18 cellular contexts compared by ENCODE assay signal in the genomic region with DNA sequence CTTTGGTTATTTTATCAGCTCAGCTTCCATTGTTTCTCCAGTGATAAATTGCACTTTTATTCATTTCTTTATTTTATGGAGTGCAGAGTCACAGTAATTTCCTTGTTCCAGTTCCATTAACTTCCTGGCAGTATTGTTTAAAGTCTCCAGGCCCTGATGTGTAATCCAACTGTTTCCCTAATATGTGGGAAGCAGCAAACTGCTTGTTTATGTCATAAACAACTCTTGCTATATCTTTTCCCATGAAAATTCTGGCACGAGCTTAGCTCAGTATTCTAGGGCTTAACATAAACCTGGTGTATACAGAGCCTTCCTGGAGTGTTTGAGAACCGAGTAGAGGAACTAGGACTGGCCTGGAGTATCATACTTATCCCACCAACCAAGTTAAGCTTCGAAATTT.
"Had no signal": no experiment of that assay in that cellular context is flagged by ENCODE, and none has a peak within 500 bp of the region (broad histone marks: within the 10 kb centered on the region; RNA-seq: fewer than 3 reads in every experiment).

No MANE protein-coding gene starts in this region.

- H3K27me3 Mint-ChIP-seq: activated CD4-positive, alpha-beta memory T cell treated with anti-CD3 and anti-CD28 coated beads, Interleukin-2, amount 10 ng/mL, durations not matched to agents 7 days and 5 days; dendritic cell treated with granulocyte-macrophage colony-stimulating factor and Interleukin-4, amounts not matched to agents 40 ng/mL and 50 ng/mL, for 4 days; memory B cell; progenitor cell of endocrine pancreas had no signal

- H3K4me3 ChIP-seq: hepatocyte, mucosa of descending colon, neural progenitor cell, SK-N-MC, smooth muscle cell had no signal

- H3K36me3 ChIP-seq: neural progenitor cell had no signal

- H3K27me3 ChIP-seq: hepatocyte, neural progenitor cell had no signal

- H3K4me1 Mint-ChIP-seq: activated CD4-positive, alpha-beta memory T cell treated with anti-CD3 and anti-CD28 coated beads, Interleukin-2, amount 10 ng/mL, durations not matched to agents 7 days and 5 days; activated CD8-positive, alpha-beta memory T cell treated with anti-CD3 and anti-CD28 coated beads, Interleukin-2, amount 10 ng/mL, durations not matched to agents 7 days and 5 days; activated naive CD8-positive, alpha-beta T cell treated with anti-CD3 and anti-CD28 coated beads for 36 hours; memory B cell had no signal

- ATAC-seq: activated CD8-positive, alpha-beta memory T cell treated with anti-CD3 and anti-CD28 coated beads, Interleukin-2, amount 10 ng/mL, durations not matched to agents 7 days and 5 days; effector memory CD8-positive, alpha-beta T cell; left colon; mucosa of descending colon; sciatic nerve had no signal

- H3K36me3 Mint-ChIP-seq: activated CD8-positive, alpha-beta memory T cell treated with anti-CD3 and anti-CD28 coated beads, Interleukin-2, amount 10 ng/mL, durations not matched to agents 7 days and 5 days; activated naive CD8-positive, alpha-beta T cell treated with anti-CD3 and anti-CD28 coated beads for 36 hours; memory B cell; naive B cell had no signal

- H3K27ac Mint-ChIP-seq: activated CD4-positive, alpha-beta memory T cell treated with anti-CD3 and anti-CD28 coated beads, Interleukin-2, amount 10 ng/mL, durations not matched to agents 7 days and 5 days; activated CD8-positive, alpha-beta memory T cell treated with anti-CD3 and anti-CD28 coated beads, Interleukin-2, amount 10 ng/mL, durations not matched to agents 7 days and 5 days; activated naive CD8-positive, alpha-beta T cell treated with anti-CD3 and anti-CD28 coated beads for 36 hours; dendritic cell treated with granulocyte-macrophage colony-stimulating factor and Interleukin-4, amounts not matched to agents 40 ng/mL and 50 ng/mL, for 4 days; effector memory CD8-positive, alpha-beta T cell; memory B cell; neural progenitor cell; progenitor cell of endocrine pancreas; T-helper 2 cell treated with Interferon-gamma antibody and Interleukin-4, amounts not matched to agents 5 μg/mL and 100 μg/mL, for 36 hours had no signal

- H3K9me3 Mint-ChIP-seq: activated CD4-positive, alpha-beta memory T cell treated with anti-CD3 and anti-CD28 coated beads, Interleukin-2, amount 10 ng/mL, durations not matched to agents 7 days and 5 days; activated naive CD8-positive, alpha-beta T cell treated with anti-CD3 and anti-CD28 coated beads for 36 hours; memory B cell; T-helper 2 cell treated with Interferon-gamma antibody and Interleukin-4, amounts not matched to agents 5 μg/mL and 100 μg/mL, for 36 hours had no signal

- H3K4me3 Mint-ChIP-seq: activated CD4-positive, alpha-beta memory T cell treated with anti-CD3 and anti-CD28 coated beads, Interleukin-2, amount 10 ng/mL, durations not matched to agents 7 days and 5 days; activated CD8-positive, alpha-beta memory T cell treated with anti-CD3 and anti-CD28 coated beads, Interleukin-2, amount 10 ng/mL, durations not matched to agents 7 days and 5 days; activated naive CD8-positive, alpha-beta T cell treated with anti-CD3 and anti-CD28 coated beads for 36 hours; dendritic cell treated with granulocyte-macrophage colony-stimulating factor and Interleukin-4, amounts not matched to agents 40 ng/mL and 50 ng/mL, for 4 days; effector memory CD8-positive, alpha-beta T cell; memory B cell; naive B cell; neural progenitor cell; T-helper 2 cell treated with Interferon-gamma antibody and Interleukin-4, amounts not matched to agents 5 μg/mL and 100 μg/mL, for 36 hours had no signal

- H3K27ac ChIP-seq: hepatocyte, neural progenitor cell, SK-N-MC had no signal

- DNase-seq: activated CD4-positive, alpha-beta memory T cell treated with anti-CD3 and anti-CD28 coated beads, Interleukin-2, amount 10 ng/mL, durations not matched to agents 7 days and 5 days; activated CD8-positive, alpha-beta memory T cell treated with anti-CD3 and anti-CD28 coated beads, Interleukin-2, amount 10 ng/mL, durations not matched to agents 7 days and 5 days; activated naive CD8-positive, alpha-beta T cell treated with anti-CD3 and anti-CD28 coated beads for 36 hours; amniotic stem cell; effector memory CD8-positive, alpha-beta T cell; left colon; mucosa of descending colon; naive B cell; stimulated activated CD4-positive, alpha-beta T cell treated with anti-CD3 and anti-CD28 coated beads, Interleukin-4, amount 100 ng/mL, for 1 hour had no signal

- H3K9me3 ChIP-seq: mucosa of descending colon had no signal
